In genomic region chr10:15344876-15345285, GRCh38 we compare ENCODE assay signal across 10 cellular contexts. TPM values are rescaled to one million over a fixed set of nuclear protein-coding genes. Genes with fewer than 3 reads are reported as not detected.
DNase-seq lines count a peak whose midpoint lies in the region; ATAC-seq and TF ChIP-seq lines count a peak whose summit lies in the region.
"Had no signal": no experiment of that assay in that cellular context is flagged by ENCODE, and none has a peak within 500 bp of the region (broad histone marks: within the 10 kb centered on the region; RNA-seq: fewer than 3 reads in every experiment).

No MANE protein-coding gene starts in this region.

- peak; percentile 14 for DNase-seq in NCI-H1092 treated with DMSO at 0.1 percent for 48 hours (lab: John Stamatoyannopoulos, UW)
- DNase-seq in NCI-H1092 (lab: John Stamatoyannopoulos, UW) = no peak
- DNase-seq in SIG-M5 treated with dmso at 0.1 percent for 504 hours (lab: John Stamatoyannopoulos, UW; ENCODE audit: unreplicated experiment) = peak; percentile 89
- peak; percentile 89 for DNase-seq in globus pallidus (ENCODE audit: low spot score)
- DNase-seq in testis = peak; percentile 40
- no peak for DNase-seq in NCI-H187 treated with DMSO at 0.1 percent for 48 hours (lab: John Stamatoyannopoulos, UW)
- DNase-seq: 8988T; activated CD8-positive, alpha-beta memory T cell treated with anti-CD3 and anti-CD28 coated beads, Interleukin-2, amount 10 ng/mL, durations not matched to agents 7 days and 5 days had no signal

- 75 to 76% methylated on average over 8 of the region's 8 CpGs for WGBS in testis, 2 donors

- ATAC-seq in HG02870 (IDR thresholded peaks at IDR 0.05; ENCODE audit: unreplicated experiment) = no peak
- no peak for ATAC-seq in HG03039 (IDR thresholded peaks at IDR 0.05; ENCODE audit: unreplicated experiment)
- ATAC-seq: activated CD8-positive, alpha-beta memory T cell treated with anti-CD3 and anti-CD28 coated beads, Interleukin-2, amount 10 ng/mL, durations not matched to agents 7 days and 5 days had no signal

- no peaks in the 10 kb centered on the region for H3K27me3 ChIP-seq in testis

- TF ChIP-seq POLR2A in testis (IDR thresholded peaks at IDR 0.05) = no peak

- H3K4me1 ChIP-seq in testis = peaks cover 4% of the 10 kb centered on the region

- H3K4me3 ChIP-seq in testis = no peak overlapping the region

- intact Hi-C loops in testis (cut with DNase I; ENCODE audit: low total_unique reads) = no loop called here

- no peak for TF ChIP-seq CTCF in testis (IDR thresholded peaks at IDR 0.05)

- peak overlapping the region in 1 of 2 donors; percentile 17 for H3K27ac ChIP-seq in testis

- no peaks in the 10 kb centered on the region for H3K36me3 ChIP-seq in testis (ENCODE audit: low read depth, missing control alignments)

- no peaks in the 10 kb centered on the region for H3K9me3 ChIP-seq in testis

RNA-seq across cellular contexts. Expression of gene FAM171A1, which starts 26.2 kb away (rescaled TPM):
- 10 to 100 TPM; 10.8 to 11.1 TPM for total RNA-seq in testis
- 9.2 TPM for polyA plus RNA-seq in testis (ENCODE audit: insufficient read depth, low read depth, low replicate concordance)

Comparison
In these comparisons a context has a peak if more than half of its experiments do, and no peak if none do; other contexts are left out.
1. DNase-seq: peak in NCI-H1092 treated with DMSO at 0.1 percent for 48 hours (single experiment), SIG-M5 treated with dmso at 0.1 percent for 504 hours (single experiment), globus pallidus (single experiment) and testis (single experiment); none in NCI-H1092 (single experiment) and NCI-H187 treated with DMSO at 0.1 percent for 48 hours (single experiment).